In the genomic region with DNA sequence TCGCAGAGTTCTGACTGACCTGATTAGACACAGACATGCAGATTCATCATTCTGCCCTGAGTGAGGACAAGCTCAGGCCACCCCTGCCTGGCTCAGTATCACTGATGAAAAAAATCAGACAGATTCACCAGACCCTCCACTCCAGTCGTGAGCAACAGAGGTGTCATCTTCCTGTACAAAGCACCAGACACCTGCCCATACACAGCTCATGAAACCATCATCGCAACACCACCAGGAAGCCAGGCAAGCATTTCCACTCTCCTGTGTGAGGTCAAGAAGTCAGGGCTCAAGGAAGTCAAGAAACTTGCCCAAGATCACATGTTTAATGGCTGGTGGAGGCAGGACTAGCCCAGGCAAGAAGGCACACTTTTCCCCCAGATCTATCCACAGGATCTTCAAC, we compare ENCODE assay signal across 25 cellular contexts.
A peak's percentile ranks its signal among the peaks of the same experiment; 100 is the strongest.
DNase-seq lines count a peak whose midpoint lies in the region; ATAC-seq, FAIRE-seq and TF ChIP-seq lines count a peak whose summit lies in the region.
"Had no signal": no experiment of that assay in that cellular context is flagged by ENCODE, and none has a peak within 500 bp of the region (broad histone marks: within the 10 kb centered on the region; RNA-seq: fewer than 3 reads in every experiment).

No MANE protein-coding gene starts in this region.

- TF ChIP-seq POLR2A in GM12892 (IDR thresholded peaks at IDR 0.05; ENCODE audit: low read depth, low read length), result no peak

- H3K27me3 ChIP-seq in neural progenitor cell, result no peaks in the 10 kb centered on the region
- H3K27me3 ChIP-seq: BE2C; BLaER1 treated with 17β-estradiol and CSF1 and Interleukin-3, amounts not matched to agents 10 nM and 100 nM had no signal

- no peak overlapping the region for H3K4me2 ChIP-seq in neural progenitor cell
- H3K4me2 ChIP-seq: A549; BLaER1 treated with 17β-estradiol and CSF1 and Interleukin-3, amounts not matched to agents 10 nM and 100 nM had no signal

- no peaks in the 10 kb centered on the region for H3K9me3 ChIP-seq in neural progenitor cell (ENCODE audit: low read depth)
- H3K9me3 ChIP-seq: A549, BE2C had no signal

- DNase-seq in HT1080 (ENCODE audit: low read depth) (peak; percentile 18), RPMI8226 (peak; percentile 8), GM12892 (ENCODE audit: insufficient read length) (no peak), SKM-1 treated with dmso at 0.1 percent for 144 hours (lab: John Stamatoyannopoulos, UW; ENCODE audit: unreplicated experiment) (no peak), neural progenitor cell (ENCODE audit: low spot score) (no peak)
- DNase-seq: 8988T; ACHN; AML-193; BE2C; CD4-positive, alpha-beta T cell; CD8-positive, alpha-beta memory T cell; DMS 273 treated with DMSO at 0.1 percent for 48 hours; DMS79; EL; GDM1; GM23248; H9 had no signal

- H3K27me3 Mint-ChIP-seq in neural progenitor cell (ENCODE audit: insufficient read depth, low read depth), result peaks cover 5% of the 10 kb centered on the region
- H3K27me3 Mint-ChIP-seq: CD4-positive, alpha-beta T cell; CD8-positive, alpha-beta memory T cell had no signal

- no peak overlapping the region for H2AFZ ChIP-seq in neural progenitor cell (replicated peaks)
- H2AFZ ChIP-seq: GM23248 had no signal

- ATAC-seq in esophagus mucosa, result peak; percentile 82
- ATAC-seq: A549, HCT116 had no signal

- peaks cover 3% of the 10 kb centered on the region for H3K36me3 Mint-ChIP-seq in neural progenitor cell
- H3K36me3 Mint-ChIP-seq: CD14-positive monocyte; CD8-positive, alpha-beta memory T cell had no signal

- H3K27ac ChIP-seq in neural progenitor cell, result no peak overlapping the region
- H3K27ac ChIP-seq: A549; BLaER1 treated with 17β-estradiol and CSF1 and Interleukin-3, amounts not matched to agents 10 nM and 100 nM; GM23248 had no signal

- no peak overlapping the region for H3K4me3 ChIP-seq in neural progenitor cell
- H3K4me3 ChIP-seq: A549; BLaER1 treated with 17β-estradiol and CSF1 and Interleukin-3, amounts not matched to agents 10 nM and 100 nM; GM23248 had no signal

- TF ChIP-seq CTCF in neural progenitor cell (IDR thresholded peaks at IDR 0.05), result no peak

- no peaks in the 10 kb centered on the region for H3K4me1 Mint-ChIP-seq in neural progenitor cell
- H3K4me1 Mint-ChIP-seq: CD14-positive monocyte; CD8-positive, alpha-beta memory T cell; H9 had no signal

- no peaks in the 10 kb centered on the region for H3K36me3 ChIP-seq in neural progenitor cell
- H3K36me3 ChIP-seq: BE2C; BLaER1 treated with 17β-estradiol and CSF1 and Interleukin-3, amounts not matched to agents 10 nM and 100 nM had no signal

- H3K79me2 ChIP-seq in neural progenitor cell (ENCODE audit: low read depth), result no peaks in the 10 kb centered on the region

- no peak overlapping the region for H3K4me3 Mint-ChIP-seq in neural progenitor cell
- H3K4me3 Mint-ChIP-seq: CD14-positive monocyte; CD4-positive, alpha-beta T cell; CD8-positive, alpha-beta memory T cell; H9 had no signal

- H3K4me1 ChIP-seq in neural progenitor cell, result no peaks in the 10 kb centered on the region
- H3K4me1 ChIP-seq: A549; BE2C; BLaER1 treated with 17β-estradiol and CSF1 and Interleukin-3, amounts not matched to agents 10 nM and 100 nM had no signal

- FAIRE-seq in GM12892 (lab: Jason Lieb, UNC), result no peak
- FAIRE-seq: A549, D721Med, GM12891, GM19239 had no signal

- no peak overlapping the region for H3K27ac Mint-ChIP-seq in neural progenitor cell
- H3K27ac Mint-ChIP-seq: CD14-positive monocyte; CD4-positive, alpha-beta T cell; CD8-positive, alpha-beta memory T cell had no signal

- no peak overlapping the region for H3K9ac ChIP-seq in neural progenitor cell
- H3K9ac ChIP-seq: BLaER1 treated with 17β-estradiol and CSF1 and Interleukin-3, amounts not matched to agents 10 nM and 100 nM; GM23248 had no signal

- no peaks in the 10 kb centered on the region for H3F3A ChIP-seq in neural progenitor cell (ENCODE audit: low read depth)

- H4K20me1 ChIP-seq in neural progenitor cell (ENCODE audit: low read depth), result no peaks in the 10 kb centered on the region
- H4K20me1 ChIP-seq: BLaER1 treated with 17β-estradiol and CSF1 and Interleukin-3, amounts not matched to agents 10 nM and 100 nM had no signal

- peaks cover 13% of the 10 kb centered on the region for H3K9me3 Mint-ChIP-seq in neural progenitor cell

Comparison
In these comparisons a context has a peak if more than half of its experiments do, and no peak if none do; other contexts are left out.
1. DNase-seq: peak in HT1080 (single experiment) and RPMI8226 (single experiment); none in GM12892 (single experiment), SKM-1 treated with dmso at 0.1 percent for 144 hours (single experiment) and neural progenitor cell (single experiment).